1 cellular context compared by ENCODE assay signal in genomic region chr13:102703721-102704035, GRCh38.
TF ChIP-seq lines count a peak whose summit lies in the region.

No MANE protein-coding gene starts in this region.

TF ChIP-seq in GM23338, 12 proteins besides CTCF, POLR2A, EP300 and RAD21 (continued from another document):
- no peak for TF ChIP-seq ZNF462 (CRISPR knock-in tag; IDR thresholded peaks at IDR 0.05)
- no peak for TF ChIP-seq REST (IDR thresholded peaks at IDR 0.05; ENCODE audit: unreplicated experiment)
